ENCODE assay signal across 1 cellular context in the genomic region with DNA sequence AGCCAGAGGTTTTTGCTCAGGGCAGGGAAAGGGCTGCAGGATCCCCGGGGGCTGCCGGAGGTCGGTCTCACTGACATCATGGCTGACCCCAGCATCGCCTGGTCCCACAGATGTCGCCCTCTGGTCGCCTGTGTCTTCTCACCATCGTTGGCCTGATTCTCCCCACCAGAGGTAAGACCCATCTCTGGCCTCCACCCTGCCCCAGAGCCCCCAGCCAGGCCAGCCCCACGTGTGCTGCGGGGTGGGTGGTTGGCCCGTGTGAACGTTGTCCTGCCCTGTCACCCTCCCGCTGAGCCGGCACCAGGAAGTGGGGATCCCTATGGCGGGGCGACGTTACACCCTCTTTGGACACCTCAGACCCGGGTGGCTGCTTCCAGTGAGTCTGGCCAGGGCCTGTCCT.
TF ChIP-seq lines count a peak whose summit lies in the region.

No MANE protein-coding gene starts in this region.

TF ChIP-seq in GM12878, 131 proteins besides CTCF, POLR2A, EP300 and RAD21 (continued from another document):
- TF ChIP-seq, protein P1, sequence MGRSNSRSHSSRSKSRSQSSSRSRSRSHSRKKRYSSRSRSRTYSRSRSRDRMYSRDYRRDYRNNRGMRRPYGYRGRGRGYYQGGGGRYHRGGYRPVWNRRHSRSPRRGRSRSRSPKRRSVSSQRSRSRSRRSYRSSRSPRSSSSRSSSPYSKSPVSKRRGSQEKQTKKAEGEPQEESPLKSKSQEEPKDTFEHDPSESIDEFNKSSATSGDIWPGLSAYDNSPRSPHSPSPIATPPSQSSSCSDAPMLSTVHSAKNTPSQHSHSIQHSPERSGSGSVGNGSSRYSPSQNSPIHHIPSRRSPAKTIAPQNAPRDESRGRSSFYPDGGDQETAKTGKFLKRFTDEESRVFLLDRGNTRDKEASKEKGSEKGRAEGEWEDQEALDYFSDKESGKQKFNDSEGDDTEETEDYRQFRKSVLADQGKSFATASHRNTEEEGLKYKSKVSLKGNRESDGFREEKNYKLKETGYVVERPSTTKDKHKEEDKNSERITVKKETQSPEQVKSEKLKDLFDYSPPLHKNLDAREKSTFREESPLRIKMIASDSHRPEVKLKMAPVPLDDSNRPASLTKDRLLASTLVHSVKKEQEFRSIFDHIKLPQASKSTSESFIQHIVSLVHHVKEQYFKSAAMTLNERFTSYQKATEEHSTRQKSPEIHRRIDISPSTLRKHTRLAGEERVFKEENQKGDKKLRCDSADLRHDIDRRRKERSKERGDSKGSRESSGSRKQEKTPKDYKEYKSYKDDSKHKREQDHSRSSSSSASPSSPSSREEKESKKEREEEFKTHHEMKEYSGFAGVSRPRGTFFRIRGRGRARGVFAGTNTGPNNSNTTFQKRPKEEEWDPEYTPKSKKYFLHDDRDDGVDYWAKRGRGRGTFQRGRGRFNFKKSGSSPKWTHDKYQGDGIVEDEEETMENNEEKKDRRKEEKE (IDR thresholded peaks at IDR 0.05), result no peak
- TF ChIP-seq, protein P2, sequence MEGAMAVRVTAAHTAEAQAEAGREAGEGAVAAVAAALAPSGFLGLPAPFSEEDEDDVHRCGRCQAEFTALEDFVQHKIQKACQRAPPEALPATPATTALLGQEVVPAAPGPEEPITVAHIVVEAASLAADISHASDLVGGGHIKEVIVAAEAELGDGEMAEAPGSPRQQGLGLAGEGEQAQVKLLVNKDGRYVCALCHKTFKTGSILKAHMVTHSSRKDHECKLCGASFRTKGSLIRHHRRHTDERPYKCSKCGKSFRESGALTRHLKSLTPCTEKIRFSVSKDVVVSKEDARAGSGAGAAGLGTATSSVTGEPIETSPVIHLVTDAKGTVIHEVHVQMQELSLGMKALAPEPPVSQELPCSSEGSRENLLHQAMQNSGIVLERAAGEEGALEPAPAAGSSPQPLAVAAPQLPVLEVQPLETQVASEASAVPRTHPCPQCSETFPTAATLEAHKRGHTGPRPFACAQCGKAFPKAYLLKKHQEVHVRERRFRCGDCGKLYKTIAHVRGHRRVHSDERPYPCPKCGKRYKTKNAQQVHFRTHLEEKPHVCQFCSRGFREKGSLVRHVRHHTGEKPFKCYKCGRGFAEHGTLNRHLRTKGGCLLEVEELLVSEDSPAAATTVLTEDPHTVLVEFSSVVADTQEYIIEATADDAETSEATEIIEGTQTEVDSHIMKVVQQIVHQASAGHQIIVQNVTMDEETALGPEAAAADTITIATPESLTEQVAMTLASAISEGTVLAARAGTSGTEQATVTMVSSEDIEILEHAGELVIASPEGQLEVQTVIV (IDR thresholded peaks at IDR 0.05; ENCODE audit: borderline replicate concordance, partially characterized antibody), result no peak
- TF ChIP-seq, protein P3, sequence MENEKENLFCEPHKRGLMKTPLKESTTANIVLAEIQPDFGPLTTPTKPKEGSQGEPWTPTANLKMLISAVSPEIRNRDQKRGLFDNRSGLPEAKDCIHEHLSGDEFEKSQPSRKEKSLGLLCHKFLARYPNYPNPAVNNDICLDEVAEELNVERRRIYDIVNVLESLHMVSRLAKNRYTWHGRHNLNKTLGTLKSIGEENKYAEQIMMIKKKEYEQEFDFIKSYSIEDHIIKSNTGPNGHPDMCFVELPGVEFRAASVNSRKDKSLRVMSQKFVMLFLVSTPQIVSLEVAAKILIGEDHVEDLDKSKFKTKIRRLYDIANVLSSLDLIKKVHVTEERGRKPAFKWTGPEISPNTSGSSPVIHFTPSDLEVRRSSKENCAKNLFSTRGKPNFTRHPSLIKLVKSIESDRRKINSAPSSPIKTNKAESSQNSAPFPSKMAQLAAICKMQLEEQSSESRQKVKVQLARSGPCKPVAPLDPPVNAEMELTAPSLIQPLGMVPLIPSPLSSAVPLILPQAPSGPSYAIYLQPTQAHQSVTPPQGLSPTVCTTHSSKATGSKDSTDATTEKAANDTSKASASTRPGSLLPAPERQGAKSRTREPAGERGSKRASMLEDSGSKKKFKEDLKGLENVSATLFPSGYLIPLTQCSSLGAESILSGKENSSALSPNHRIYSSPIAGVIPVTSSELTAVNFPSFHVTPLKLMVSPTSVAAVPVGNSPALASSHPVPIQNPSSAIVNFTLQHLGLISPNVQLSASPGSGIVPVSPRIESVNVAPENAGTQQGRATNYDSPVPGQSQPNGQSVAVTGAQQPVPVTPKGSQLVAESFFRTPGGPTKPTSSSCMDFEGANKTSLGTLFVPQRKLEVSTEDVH (IDR thresholded peaks at IDR 0.05; ENCODE audit: low read depth, partially characterized antibody), result no peak
- TF ChIP-seq USF1 (IDR thresholded peaks at IDR 0.05; ENCODE audit: borderline replicate concordance, extremely low read length, insufficient read depth, low read depth, low read length) (peak; percentile 40), ELK1 (IDR thresholded peaks at IDR 0.05; ENCODE audit: low read depth, low read length) (no peak), NR2F1 (conservative IDR thresholded peaks at IDR 0.05) (peak; percentile 60; the same call in 1 of the 2 replicates), NFYA (IDR thresholded peaks at IDR 0.05; ENCODE audit: borderline replicate concordance, low read depth, low read length) (no peak), SMC3 (IDR thresholded peaks at IDR 0.05; ENCODE audit: borderline replicate concordance, low read length) (no peak), MLLT1 (IDR thresholded peaks at IDR 0.05) (no peak), RBBP5 (conservative IDR thresholded peaks at IDR 0.05) (no peak), NBN (IDR thresholded peaks at IDR 0.05) (0 out of 2 replicates have a peak, but pooled peaks have one; percentile 2), PKNOX1 (IDR thresholded peaks at IDR 0.05) (0 out of 2 replicates have a peak, but pooled peaks have one; percentile 9), NFIC (IDR thresholded peaks at IDR 0.05; ENCODE audit: low read depth, low read length) (no peak), HDGF (IDR thresholded peaks at IDR 0.05) (peak; percentile 28; the same call in 1 of the 2 replicates), MXI1 (IDR thresholded peaks at IDR 0.05; ENCODE audit: low read depth, low read length) (0 out of 2 replicates have a peak, but pooled peaks have one; percentile 48), SREBF2 (IDR thresholded peaks at IDR 0.05; ENCODE audit: low read length) (no peak)
- TF ChIP-seq, protein P4, sequence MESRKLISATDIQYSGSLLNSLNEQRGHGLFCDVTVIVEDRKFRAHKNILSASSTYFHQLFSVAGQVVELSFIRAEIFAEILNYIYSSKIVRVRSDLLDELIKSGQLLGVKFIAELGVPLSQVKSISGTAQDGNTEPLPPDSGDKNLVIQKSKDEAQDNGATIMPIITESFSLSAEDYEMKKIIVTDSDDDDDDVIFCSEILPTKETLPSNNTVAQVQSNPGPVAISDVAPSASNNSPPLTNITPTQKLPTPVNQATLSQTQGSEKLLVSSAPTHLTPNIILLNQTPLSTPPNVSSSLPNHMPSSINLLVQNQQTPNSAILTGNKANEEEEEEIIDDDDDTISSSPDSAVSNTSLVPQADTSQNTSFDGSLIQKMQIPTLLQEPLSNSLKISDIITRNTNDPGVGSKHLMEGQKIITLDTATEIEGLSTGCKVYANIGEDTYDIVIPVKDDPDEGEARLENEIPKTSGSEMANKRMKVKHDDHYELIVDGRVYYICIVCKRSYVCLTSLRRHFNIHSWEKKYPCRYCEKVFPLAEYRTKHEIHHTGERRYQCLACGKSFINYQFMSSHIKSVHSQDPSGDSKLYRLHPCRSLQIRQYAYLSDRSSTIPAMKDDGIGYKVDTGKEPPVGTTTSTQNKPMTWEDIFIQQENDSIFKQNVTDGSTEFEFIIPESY (IDR thresholded peaks at IDR 0.05), result no peak
- TF ChIP-seq, protein P5, sequence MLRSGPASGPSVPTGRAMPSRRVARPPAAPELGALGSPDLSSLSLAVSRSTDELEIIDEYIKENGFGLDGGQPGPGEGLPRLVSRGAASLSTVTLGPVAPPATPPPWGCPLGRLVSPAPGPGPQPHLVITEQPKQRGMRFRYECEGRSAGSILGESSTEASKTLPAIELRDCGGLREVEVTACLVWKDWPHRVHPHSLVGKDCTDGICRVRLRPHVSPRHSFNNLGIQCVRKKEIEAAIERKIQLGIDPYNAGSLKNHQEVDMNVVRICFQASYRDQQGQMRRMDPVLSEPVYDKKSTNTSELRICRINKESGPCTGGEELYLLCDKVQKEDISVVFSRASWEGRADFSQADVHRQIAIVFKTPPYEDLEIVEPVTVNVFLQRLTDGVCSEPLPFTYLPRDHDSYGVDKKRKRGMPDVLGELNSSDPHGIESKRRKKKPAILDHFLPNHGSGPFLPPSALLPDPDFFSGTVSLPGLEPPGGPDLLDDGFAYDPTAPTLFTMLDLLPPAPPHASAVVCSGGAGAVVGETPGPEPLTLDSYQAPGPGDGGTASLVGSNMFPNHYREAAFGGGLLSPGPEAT (IDR thresholded peaks at IDR 0.05; ENCODE audit: low read depth), result no peak
- TF ChIP-seq, protein P6, sequence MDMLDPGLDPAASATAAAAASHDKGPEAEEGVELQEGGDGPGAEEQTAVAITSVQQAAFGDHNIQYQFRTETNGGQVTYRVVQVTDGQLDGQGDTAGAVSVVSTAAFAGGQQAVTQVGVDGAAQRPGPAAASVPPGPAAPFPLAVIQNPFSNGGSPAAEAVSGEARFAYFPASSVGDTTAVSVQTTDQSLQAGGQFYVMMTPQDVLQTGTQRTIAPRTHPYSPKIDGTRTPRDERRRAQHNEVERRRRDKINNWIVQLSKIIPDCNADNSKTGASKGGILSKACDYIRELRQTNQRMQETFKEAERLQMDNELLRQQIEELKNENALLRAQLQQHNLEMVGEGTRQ (IDR thresholded peaks at IDR 0.05; ENCODE audit: borderline replicate concordance, low read depth, low read length), result no peak
TF ChIP-seq in GM12878: peak in this region for 13.
